1 cellular context compared by ENCODE assay signal in the genomic region with DNA sequence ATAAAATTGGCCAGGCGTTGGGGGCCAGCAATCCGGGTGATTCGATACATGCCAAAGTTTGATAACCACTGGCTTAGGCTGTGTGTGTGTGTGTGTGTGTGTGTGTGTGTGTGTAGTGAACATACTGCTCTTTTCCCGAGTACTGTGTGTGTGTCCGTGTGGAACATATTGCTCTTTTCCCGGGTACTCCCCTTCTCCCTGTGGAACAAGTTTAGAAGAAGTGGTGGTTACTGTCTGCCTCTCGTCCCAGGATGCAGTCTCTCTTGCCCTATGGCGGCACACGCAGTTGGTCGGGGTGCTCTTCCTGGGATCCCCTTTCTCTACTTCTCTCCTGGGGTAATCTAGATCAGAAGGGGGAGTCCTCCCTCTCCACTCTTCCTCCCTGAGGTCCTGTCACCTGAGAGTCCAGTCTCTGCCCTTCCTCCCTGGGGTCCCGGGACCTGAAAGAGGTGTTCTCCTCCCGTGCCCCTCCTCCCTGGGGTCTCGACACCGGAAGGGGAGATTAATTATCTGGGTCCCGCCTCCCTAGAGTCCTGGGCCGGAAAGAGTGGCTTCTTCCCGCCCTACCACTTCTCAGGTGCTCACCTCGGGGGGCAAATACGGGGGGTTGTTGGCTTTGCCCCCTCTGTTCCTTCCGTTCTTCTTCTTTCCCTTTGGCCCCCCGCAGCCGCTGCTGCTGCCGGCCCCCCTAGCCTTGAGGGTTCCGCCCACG.
TF ChIP-seq lines count a peak whose summit lies in the region.

No MANE protein-coding gene starts in this region.

TF ChIP-seq in endothelial cell of umbilical vein, 7 proteins besides CTCF, POLR2A, EP300 and RAD21:
- no peak for TF ChIP-seq GATA2 (IDR thresholded peaks at IDR 0.05; ENCODE audit: insufficient read depth, insufficient read length, low read depth, low read length)
- no peak for TF ChIP-seq POLR2AphosphoS5 (IDR thresholded peaks at IDR 0.05; ENCODE audit: insufficient read depth, low read depth, low read length)
- TF ChIP-seq JUN (IDR thresholded peaks at IDR 0.05; ENCODE audit: borderline replicate concordance, insufficient read depth, insufficient read length, low read depth): no peak
- no peak for TF ChIP-seq FOS (IDR thresholded peaks at IDR 0.05; ENCODE audit: borderline replicate concordance, insufficient read depth, low read length)
- TF ChIP-seq EZH2 (IDR thresholded peaks at IDR 0.05; ENCODE audit: borderline replicate concordance, low read depth, low read length, severe bottlenecking): no peak
- TF ChIP-seq MYC (IDR thresholded peaks at IDR 0.05; ENCODE audit: low read depth, low read length): no peak
- TF ChIP-seq, protein P1, sequence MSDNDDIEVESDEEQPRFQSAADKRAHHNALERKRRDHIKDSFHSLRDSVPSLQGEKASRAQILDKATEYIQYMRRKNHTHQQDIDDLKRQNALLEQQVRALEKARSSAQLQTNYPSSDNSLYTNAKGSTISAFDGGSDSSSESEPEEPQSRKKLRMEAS (IDR thresholded peaks at IDR 0.05; ENCODE audit: insufficient read depth, insufficient read length): no peak
